ENCODE assay signal across 1 cellular context in the genomic region with DNA sequence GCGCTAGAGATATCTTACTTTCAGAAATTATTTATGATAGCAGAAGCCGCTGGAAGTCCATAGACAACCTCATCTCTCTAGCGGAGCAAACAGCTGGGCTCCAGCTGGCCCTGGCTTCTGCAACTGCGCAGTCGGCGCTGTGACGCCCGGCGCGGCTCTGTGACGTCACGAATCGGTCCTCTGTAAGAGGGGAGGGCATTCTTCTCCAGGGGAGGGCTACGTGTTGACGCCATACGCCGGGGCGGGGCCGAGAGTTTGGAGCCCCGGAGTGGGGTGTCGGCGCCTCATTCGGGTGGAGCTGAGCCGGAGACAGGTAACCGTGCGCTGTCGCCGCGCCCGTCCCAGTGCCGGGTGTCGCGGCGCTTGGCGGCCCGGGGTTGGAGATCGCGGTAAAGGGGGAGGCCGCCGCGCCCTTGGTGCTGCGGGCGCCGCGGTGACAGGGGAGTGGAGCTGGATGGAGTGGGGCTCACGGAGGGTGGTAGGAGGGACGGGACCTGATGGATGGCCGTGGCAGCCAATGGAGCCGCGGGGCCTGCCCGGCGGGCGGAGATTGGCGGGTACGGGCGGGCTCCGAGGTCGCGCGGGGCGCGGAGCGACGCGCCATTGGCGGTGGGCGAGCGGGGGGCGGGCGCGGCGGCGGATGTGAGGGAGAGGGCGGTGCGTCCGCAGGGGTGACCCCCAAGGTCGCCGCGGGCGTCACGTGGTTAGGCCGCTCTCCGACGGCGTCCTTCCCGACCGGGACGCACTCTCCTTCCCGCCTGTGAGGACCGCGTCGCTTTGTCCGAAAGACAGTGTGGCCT.
TF ChIP-seq lines count a peak whose summit lies in the region.

A gene (plus strand): TSS at position 287 of the 800 bp plus-strand sequence. CDS start 17,717 bp downstream, outside the sequence.

TF ChIP-seq in SK-N-SH treated with all-trans-retinoic acid at 6 μM for 48 hours, 23 proteins besides CTCF, POLR2A, EP300 and RAD21 (continued from another document):
- TF ChIP-seq, protein P1, sequence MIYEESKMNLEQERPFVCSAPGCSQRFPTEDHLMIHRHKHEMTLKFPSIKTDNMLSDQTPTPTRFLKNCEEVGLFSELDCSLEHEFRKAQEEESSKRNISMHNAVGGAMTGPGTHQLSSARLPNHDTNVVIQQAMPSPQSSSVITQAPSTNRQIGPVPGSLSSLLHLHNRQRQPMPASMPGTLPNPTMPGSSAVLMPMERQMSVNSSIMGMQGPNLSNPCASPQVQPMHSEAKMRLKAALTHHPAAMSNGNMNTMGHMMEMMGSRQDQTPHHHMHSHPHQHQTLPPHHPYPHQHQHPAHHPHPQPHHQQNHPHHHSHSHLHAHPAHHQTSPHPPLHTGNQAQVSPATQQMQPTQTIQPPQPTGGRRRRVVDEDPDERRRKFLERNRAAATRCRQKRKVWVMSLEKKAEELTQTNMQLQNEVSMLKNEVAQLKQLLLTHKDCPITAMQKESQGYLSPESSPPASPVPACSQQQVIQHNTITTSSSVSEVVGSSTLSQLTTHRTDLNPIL (CRISPR knock-in tag; IDR thresholded peaks at IDR 0.05; ENCODE audit: low read depth) = no peak
- TF ChIP-seq TOX (CRISPR knock-in tag; IDR thresholded peaks at IDR 0.05; ENCODE audit: borderline replicate concordance) = no peak
